26 cellular contexts compared by ENCODE assay signal in genomic region chr1:211601982-211602644, GRCh38. TPM values are rescaled to one million over a fixed set of nuclear protein-coding genes. Genes with fewer than 3 reads are reported as not detected.
DNase-seq lines count a peak whose midpoint lies in the region; ATAC-seq and TF ChIP-seq lines count a peak whose summit lies in the region.
"Had no signal": no experiment of that assay in that cellular context is flagged by ENCODE, and none has a peak within 500 bp of the region (broad histone marks: within the 10 kb centered on the region; RNA-seq: fewer than 3 reads in every experiment).

No MANE protein-coding gene starts in this region.

- H3K4me3 ChIP-seq in A673 (ENCODE audit: low read depth, low read length, poor library complexity, severe bottlenecking) (no peak overlapping the region), GM23338 (no peak overlapping the region), PC-3 (ENCODE audit: low read length) (no peak overlapping the region), esophagus (ENCODE audit: low read depth in 1 of 2, low read length in 2 of 2) (no peak overlapping the region), BE2C (ENCODE audit: low read depth, low read length) (no peak overlapping the region), H7 (ENCODE audit: insufficient read depth, low read depth, low read length) (no peak overlapping the region)
- H3K4me3 ChIP-seq: cardiac muscle cell, colonic mucosa, GM23248, upper lobe of left lung had no signal

- no peaks in the 10 kb centered on the region for H3K36me3 Mint-ChIP-seq in GM23338 (ENCODE audit: low read depth)
- no peaks in the 10 kb centered on the region for H3K36me3 Mint-ChIP-seq in CD4-positive, alpha-beta T cell (ENCODE audit: low read depth)
- H3K36me3 Mint-ChIP-seq: activated naive CD8-positive, alpha-beta T cell; stimulated activated effector memory CD8-positive, alpha-beta T cell treated with anti-CD3 and anti-CD28 coated beads, Interleukin-12 subunit alpha, Interleukin-12 subunit beta, amount 100 ng/mL, for 72 hours had no signal

- H3K27me3 Mint-ChIP-seq in GM23338 (ENCODE audit: insufficient read depth, low read depth, poor library complexity) = peaks cover 5% of the 10 kb centered on the region
- H3K27me3 Mint-ChIP-seq in CD4-positive, alpha-beta T cell = peaks cover 8% of the 10 kb centered on the region

- H4K20me1 ChIP-seq in GM23338 (replicated peaks; ENCODE audit: insufficient read depth) (no peaks in the 10 kb centered on the region), PC-3 (ENCODE audit: low read length) (no peaks in the 10 kb centered on the region)

- H2AFZ ChIP-seq in GM23338 = peak overlapping the region; percentile 26; the same call in 1 of the 2 replicates
- H2AFZ ChIP-seq in PC-3 (ENCODE audit: low read length) = no peak overlapping the region
- H2AFZ ChIP-seq: GM23248 had no signal

- no peak overlapping the region for H3K27ac Mint-ChIP-seq in GM23338
- no peak overlapping the region for H3K27ac Mint-ChIP-seq in CD4-positive, alpha-beta T cell
- H3K27ac Mint-ChIP-seq: activated naive CD8-positive, alpha-beta T cell; B cell; nephron; stimulated activated effector memory CD8-positive, alpha-beta T cell treated with anti-CD3 and anti-CD28 coated beads, Interleukin-12 subunit alpha, Interleukin-12 subunit beta, amount 100 ng/mL, for 72 hours had no signal

- ATAC-seq in GM23338 (no peak), PC-3 (0 out of 2 replicates have a peak, but pooled peaks have one; percentile 16), left lobe of liver (no peak)
- no peak for ATAC-seq in CD4-positive, alpha-beta T cell (ENCODE audit: poor library complexity)
- ATAC-seq: stimulated activated effector memory CD8-positive, alpha-beta T cell treated with anti-CD3 and anti-CD28 coated beads, Interleukin-12 subunit alpha, Interleukin-12 subunit beta, amount 100 ng/mL, for 72 hours had no signal

- H3K9ac ChIP-seq in PC-3 (ENCODE audit: low read length) = no peak overlapping the region
- H3K9ac ChIP-seq: GM23248 had no signal

- H3K9me3 Mint-ChIP-seq in GM23338 = no peaks in the 10 kb centered on the region
- H3K9me3 Mint-ChIP-seq in CD4-positive, alpha-beta T cell = no peaks in the 10 kb centered on the region
- H3K9me3 Mint-ChIP-seq: nephron; stimulated activated effector memory CD8-positive, alpha-beta T cell treated with anti-CD3 and anti-CD28 coated beads, Interleukin-12 subunit alpha, Interleukin-12 subunit beta, amount 100 ng/mL, for 72 hours had no signal

- H3K27me3 ChIP-seq in A673 (replicated peaks; ENCODE audit: insufficient read depth, low read depth, low read length, poor library complexity) (no peaks in the 10 kb centered on the region), GM23338 (ENCODE audit: insufficient read depth) (no peaks in the 10 kb centered on the region), PC-3 (ENCODE audit: low read length) (no peaks in the 10 kb centered on the region), esophagus (ENCODE audit: control insufficient read depth in 1 of 2, insufficient read depth in 2 of 2, low read length in 2 of 2) (no peaks in the 10 kb centered on the region), BE2C (no peaks in the 10 kb centered on the region; the same call in 1 of the 2 replicates), H7 (ENCODE audit: control insufficient read depth, insufficient read depth, low read length) (no peaks in the 10 kb centered on the region)
- H3K27me3 ChIP-seq in CD4-positive, alpha-beta T cell (ENCODE audit: control insufficient read depth, insufficient read depth, low read length) = no peaks in the 10 kb centered on the region
- H3K27me3 ChIP-seq: cardiac muscle cell, colonic mucosa, upper lobe of left lung had no signal

- no peaks in the 10 kb centered on the region for H3K79me2 ChIP-seq in GM23338 (replicated peaks; ENCODE audit: insufficient read depth)
- no peaks in the 10 kb centered on the region for H3K79me2 ChIP-seq in PC-3 (ENCODE audit: low read length)

- H3K9me3 ChIP-seq in A673 (ENCODE audit: low read depth, low read length, poor library complexity, severe bottlenecking) = no peaks in the 10 kb centered on the region
- H3K9me3 ChIP-seq in PC-3 (ENCODE audit: low read length) = no peaks in the 10 kb centered on the region
- no peaks in the 10 kb centered on the region for H3K9me3 ChIP-seq in esophagus (ENCODE audit: control insufficient read depth in 2 of 2, insufficient read depth in 1 of 2, low read depth in 1 of 2, low read length in 1 of 2)
- H3K9me3 ChIP-seq in CD4-positive, alpha-beta T cell (ENCODE audit: control insufficient read depth, low read length) = no peaks in the 10 kb centered on the region
- H3K9me3 ChIP-seq in BE2C = no peaks in the 10 kb centered on the region
- H3K9me3 ChIP-seq: colonic mucosa, upper lobe of left lung had no signal

- no peaks in the 10 kb centered on the region for H3K4me1 Mint-ChIP-seq in GM23338
- H3K4me1 Mint-ChIP-seq in CD4-positive, alpha-beta T cell (ENCODE audit: low read depth) = peaks cover 22% of the 10 kb centered on the region

- DNase-seq in A673 (ENCODE audit: low spot score) (peak; percentile 24), GM23338 (ENCODE audit: low spot score) (no peak), PC-3 (peak; percentile 38), left lobe of liver (ENCODE audit: low spot score) (no peak), BE2C (no peak), H7 (no peak)
- no peak for DNase-seq in CD4-positive, alpha-beta T cell
- DNase-seq: activated CD4-positive, alpha-beta T cell treated with anti-CD3 and anti-CD28 coated beads for 48 hours; activated CD8-positive, alpha-beta memory T cell treated with anti-CD3 and anti-CD28 coated beads for 24 hours; activated effector memory CD4-positive, alpha-beta T cell treated with Interleukin-2 at 50 U/mL for 16 hours; anterior cingulate cortex; colonic mucosa; GM23248; kidney; NCI-H1048; NCI-H2029; NCI-H345; stimulated activated CD4-positive, alpha-beta T cell treated with anti-CD3 and anti-CD28 coated beads, Interleukin-4, amount 100 ng/mL, for 1 hour; upper lobe of left lung; WERI-Rb-1 had no signal

- no peak for TF ChIP-seq CTCF in A673 (conservative IDR thresholded peaks at IDR 0.05; ENCODE audit: low read depth, low read length)
- TF ChIP-seq CTCF in GM23338 (conservative IDR thresholded peaks at IDR 0.05; ENCODE audit: low read depth in 2 of 2) = no peak
- TF ChIP-seq CTCF in PC-3 (conservative IDR thresholded peaks at IDR 0.05; ENCODE audit: low read depth, low read length) = no peak
- no peak for TF ChIP-seq CTCF in CD4-positive, alpha-beta T cell (IDR thresholded peaks at IDR 0.05)
- no peak for TF ChIP-seq CTCF in BE2C (IDR thresholded peaks at IDR 0.05; ENCODE audit: low read depth, low read length)

- BruUV-seq in A673 (replicated peaks; lab: Mats Ljungman, UMichigan) (no TSS peak), PC-3 (replicated peaks; lab: Mats Ljungman, UMichigan) (no TSS peak)

- POLR2A ChIA-PET in A673 (lab: Charles Lee; ENCODE audit: low non-redundant PET) (no interaction called here), PC-3 (lab: Charles Lee; ENCODE audit: unreplicated experiment) (no interaction called here)
- POLR2A ChIA-PET in CD4-positive, alpha-beta T cell (lab: Charles Lee) = no interaction called here

- WGBS in esophagus, 2 donors = 46 to 47% methylated on average over 7 of the region's 7 CpGs

- intact Hi-C loops in A673 (cut with micrococcal nuclease; ENCODE audit: unreplicated experiment) = no loop called here
- intact Hi-C loops in PC-3 (cut with micrococcal nuclease) = no loop called here
- intact Hi-C loops in CD4-positive, alpha-beta T cell (cut with DNase I, micrococcal nuclease) = no loop called here

- CTCF ChIA-PET in A673 (lab: Charles Lee) (no interaction called here), PC-3 (lab: Charles Lee) (no interaction called here)
- CTCF ChIA-PET in CD4-positive, alpha-beta T cell (lab: Charles Lee) = no interaction called here

- H3K4me3 Mint-ChIP-seq in GM23338 = no peak overlapping the region
- H3K4me3 Mint-ChIP-seq in CD4-positive, alpha-beta T cell = no peak overlapping the region
- H3K4me3 Mint-ChIP-seq: activated naive CD8-positive, alpha-beta T cell; B cell; nephron; stimulated activated effector memory CD8-positive, alpha-beta T cell treated with anti-CD3 and anti-CD28 coated beads, Interleukin-12 subunit alpha, Interleukin-12 subunit beta, amount 100 ng/mL, for 72 hours had no signal

- H3F3A ChIP-seq in GM23338 (replicated peaks; ENCODE audit: low read depth) (no peaks in the 10 kb centered on the region), PC-3 (ENCODE audit: low read length, unreplicated experiment) (no peaks in the 10 kb centered on the region)

- H3K27ac ChIP-seq in A673 (ENCODE audit: low read depth, low read length, poor library complexity, severe bottlenecking) = no peak overlapping the region
- H3K27ac ChIP-seq in GM23338 (ENCODE audit: low read depth) = no peak overlapping the region
- no peak overlapping the region for H3K27ac ChIP-seq in PC-3 (ENCODE audit: low read length)
- H3K27ac ChIP-seq in esophagus (ENCODE audit: low read depth in 2 of 2, low read length in 1 of 2) = peak overlapping the region; percentile 47 to 74
- H3K27ac ChIP-seq in CD4-positive, alpha-beta T cell (ENCODE audit: low read depth, low read length) = no peak overlapping the region
- H3K27ac ChIP-seq: cardiac muscle cell, colonic mucosa, upper lobe of left lung, WERI-Rb-1 had no signal

- H3K36me3 ChIP-seq in A673 (ENCODE audit: insufficient read depth, low read length, poor library complexity, severe bottlenecking) (no peaks in the 10 kb centered on the region), GM23338 (ENCODE audit: insufficient read depth) (no peaks in the 10 kb centered on the region), PC-3 (ENCODE audit: low read depth, low read length) (no peaks in the 10 kb centered on the region), esophagus (ENCODE audit: control insufficient read depth in 2 of 2, insufficient read depth in 2 of 2, low read length in 1 of 2) (no peaks in the 10 kb centered on the region), BE2C (no peaks in the 10 kb centered on the region; the same call in 1 of the 2 replicates), H7 (replicated peaks; ENCODE audit: control insufficient read depth, insufficient read depth, low read length) (no peaks in the 10 kb centered on the region)
- H3K36me3 ChIP-seq: cardiac muscle cell, colonic mucosa, upper lobe of left lung, WERI-Rb-1 had no signal

- H3K4me2 ChIP-seq in GM23338 = no peak overlapping the region
- H3K4me2 ChIP-seq in PC-3 (ENCODE audit: low read length) = no peak overlapping the region

- H3K9me2 ChIP-seq in GM23338 (ENCODE audit: insufficient read depth) (no peaks in the 10 kb centered on the region), PC-3 (replicated peaks; ENCODE audit: low read length) (no peaks in the 10 kb centered on the region)

- H3K4me1 ChIP-seq in A673 (ENCODE audit: insufficient read depth, low read length, poor library complexity, severe bottlenecking) (no peaks in the 10 kb centered on the region), GM23338 (ENCODE audit: insufficient read depth) (no peaks in the 10 kb centered on the region), PC-3 (ENCODE audit: insufficient read depth, low read length) (peaks cover 28% of the 10 kb centered on the region), esophagus (ENCODE audit: control insufficient read depth in 2 of 2, insufficient read depth in 2 of 2, low read length in 1 of 2) (no peaks in the 10 kb centered on the region), BE2C (peaks cover 28% of the 10 kb centered on the region)
- H3K4me1 ChIP-seq: colonic mucosa had no signal

RNA-seq across cellular contexts. Expression of gene SLC30A1, which starts 23.2 kb away (rescaled TPM):
- total RNA-seq in A673 (2021) = 5.1 and 12.2 TPM in 2 replicates
- 17.0 and 17.7 TPM in 2 replicates for total RNA-seq in GM23338 (2014; rRNA removed; shearing (Covaris generic))
- polyA plus RNA-seq in GM23338 (2016; fragmentation: Nextera tagmentation; extraction: Ambion mirVana) = 3.3 and 3.8 TPM in 2 replicates
- total RNA-seq in PC-3 (2014; rRNA removed) = 6.7 and 8.2 TPM in 2 replicates
- 1 to 10 TPM; 2.6 to 3.5 TPM for polyA plus RNA-seq in esophagus
- total RNA-seq in left lobe of liver = 48.6 TPM
- 1 to 10 TPM; 6.0 TPM for total RNA-seq in CD4-positive, alpha-beta T cell
- polyA plus RNA-seq in BE2C (2012; ENCODE audit: insufficient read depth, insufficient read length, low read depth) = 13.0 TPM
- total RNA-seq in H7 (2014; rRNA removed; shearing (Covaris generic)) = 9.1 and 12.4 TPM in 2 replicates

Comparison
In these comparisons a context has a peak if more than half of its experiments do, and no peak if none do; other contexts are left out.
1. DNase-seq: peak in A673 (single experiment) and PC-3 (single experiment); none in GM23338 (single experiment), left lobe of liver (single experiment), CD4-positive, alpha-beta T cell (0 of 10), BE2C (single experiment) and H7 (single experiment).
2. H3K27ac ChIP-seq: peak in esophagus (2 of 2); none in A673 (single experiment), GM23338 (single experiment), PC-3 (single experiment) and CD4-positive, alpha-beta T cell (single experiment).